Comparison of ENCODE assay signal across 4 cellular contexts in the genomic region with DNA sequence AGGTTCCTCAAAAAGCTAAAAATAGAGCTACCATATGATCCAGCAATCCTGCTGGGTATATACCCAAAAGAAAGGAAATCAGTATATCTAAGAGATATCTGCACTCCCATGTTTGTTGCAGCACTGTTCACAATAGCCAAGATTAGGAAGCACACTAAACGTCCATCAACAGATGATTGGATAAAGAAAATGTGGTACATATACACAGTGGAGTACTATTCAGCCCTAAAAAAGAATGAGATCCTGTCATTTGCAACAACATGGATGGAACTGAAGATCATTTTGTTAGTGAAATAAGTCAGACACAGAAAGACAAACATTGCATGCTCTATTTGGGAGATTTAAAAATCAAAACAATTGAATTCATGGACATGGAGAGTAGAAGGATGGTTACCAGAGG. TPM values are rescaled to one million over a fixed set of nuclear protein-coding genes. Genes with fewer than 3 reads are reported as not detected.
"Had no signal": no experiment of that assay in that cellular context is flagged by ENCODE, and none has a peak within 500 bp of the region (broad histone marks: within the 10 kb centered on the region; RNA-seq: fewer than 3 reads in every experiment).

No MANE protein-coding gene starts in this region.

RNA-seq across cellular contexts. Expression of a gene that starts 21.7 kb away (rescaled TPM):
- total RNA-seq: MCF 10A, NCI-H460 had no signal

RNA-seq across cellular contexts. Expression of a gene that starts 22.2 kb away (rescaled TPM):
- total RNA-seq: LHCN-M2, M059J, MCF 10A, NCI-H460 had no signal
